In the genomic region with DNA sequence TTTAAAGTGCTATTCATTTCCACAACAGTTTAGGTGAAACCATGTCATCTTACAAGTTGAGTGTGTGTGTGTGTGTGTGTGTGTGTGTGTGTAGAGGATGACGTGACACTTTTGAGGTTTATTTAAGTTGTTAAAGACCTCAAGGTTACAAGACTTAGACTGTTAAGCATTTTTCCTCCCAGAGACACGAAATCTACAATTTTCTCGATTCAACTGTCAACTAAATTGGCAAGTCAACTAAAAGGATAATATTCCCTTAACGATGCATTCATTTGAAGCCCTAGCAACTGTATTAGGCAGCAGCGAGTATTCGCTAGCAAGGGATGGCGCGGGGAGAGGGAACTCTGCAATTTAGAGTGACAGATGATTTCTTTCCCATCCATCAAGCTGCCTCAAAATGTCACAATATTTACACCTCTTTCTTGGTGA, we compare ENCODE assay signal across 10 cellular contexts. TPM values are rescaled to one million over a fixed set of nuclear protein-coding genes. Genes with fewer than 3 reads are reported as not detected.
A peak's percentile ranks its signal among the peaks of the same experiment; 100 is the strongest.
DNase-seq lines count a peak whose midpoint lies in the region; ATAC-seq and TF ChIP-seq lines count a peak whose summit lies in the region.
"Had no signal": no experiment of that assay in that cellular context is flagged by ENCODE, and none has a peak within 500 bp of the region (broad histone marks: within the 10 kb centered on the region; RNA-seq: fewer than 3 reads in every experiment).

No MANE protein-coding gene starts in this region.

- H3K36me3 Mint-ChIP-seq in HFFc6 (ENCODE audit: low read depth) (no peaks in the 10 kb centered on the region), MCF 10A (ENCODE audit: insufficient read depth, unreplicated experiment) (no peaks in the 10 kb centered on the region)

- no peak for TF ChIP-seq CTCF in AG04450 (IDR thresholded peaks at IDR 0.05; ENCODE audit: low read depth, low read length)
- TF ChIP-seq CTCF in HFFc6 (IDR thresholded peaks at IDR 0.05), result no peak
- no peak for TF ChIP-seq CTCF in MCF 10A (IDR thresholded peaks at IDR 0.05; ENCODE audit: unreplicated experiment)

- peak overlapping the region; percentile 84 for H3K4me3 ChIP-seq in AG04450 (ENCODE audit: low read depth, low read length)

- CTCF ChIA-PET in AG04450 (lab: Charles Lee) (interaction anchor here (0.6 to 5.2 kb wide), 9 partner anchors 12 to 976 kb away, joined by 3 to 54 read pairs (median 4); partner anchors contain the start of gene BDNF), MCF 10A (lab: Yijun Ruan, JAX) (interaction anchor here (0.6 to 5.9 kb wide), 15 partner anchors 9 to 1443 kb away, joined by 3 to 90 read pairs (median 5); partner anchors contain the start of genes BDNF, KIF18A and METTL15)

- BruUV-seq in MCF 10A (replicated peaks; lab: Mats Ljungman, UMichigan), result no TSS peak

- peak overlapping the region; percentile 97 for H3K27ac Mint-ChIP-seq in HFFc6
- peak overlapping the region; percentile 89 for H3K27ac Mint-ChIP-seq in MCF 10A (ENCODE audit: low read depth, unreplicated experiment)
- H3K27ac Mint-ChIP-seq: activated T-helper 1 cell treated with anti-CD3 and anti-CD28 coated beads, Interleukin-12 subunit alpha, Interleukin-12 subunit beta, Interleukin-2, Interleukin-4 antibody, amounts not matched to agents 30 ng/mL and 10 ng/mL and 1 ng/mL, durations not matched to agents 14 hours and 24 hours and 36 hours had no signal

- H3K27me3 Mint-ChIP-seq in HFFc6 (ENCODE audit: insufficient read depth), result no peaks in the 10 kb centered on the region; the same call in 1 of the 2 replicates
- peaks cover 3% of the 10 kb centered on the region for H3K27me3 Mint-ChIP-seq in MCF 10A (ENCODE audit: insufficient read depth, unreplicated experiment)

- H3K4me1 Mint-ChIP-seq in HFFc6 (ENCODE audit: low read depth) (peaks cover 67% of the 10 kb centered on the region), MCF 10A (ENCODE audit: insufficient read depth, unreplicated experiment) (peaks cover 14% of the 10 kb centered on the region)

- H3K9me3 Mint-ChIP-seq in HFFc6 (no peaks in the 10 kb centered on the region), MCF 10A (ENCODE audit: unreplicated experiment) (no peaks in the 10 kb centered on the region)

- peak overlapping the region; percentile 62 for H3K27ac ChIP-seq in AG04450 (ENCODE audit: low read depth, low read length)

- H3K4me3 Mint-ChIP-seq in HFFc6 (peak overlapping the region; percentile 96), MCF 10A (ENCODE audit: unreplicated experiment) (peak overlapping the region; percentile 81)
- H3K4me3 Mint-ChIP-seq: activated T-helper 1 cell treated with anti-CD3 and anti-CD28 coated beads, Interleukin-12 subunit alpha, Interleukin-12 subunit beta, Interleukin-2, Interleukin-4 antibody, amounts not matched to agents 30 ng/mL and 10 ng/mL and 1 ng/mL, durations not matched to agents 14 hours and 24 hours and 36 hours had no signal

- no peaks in the 10 kb centered on the region for H3K27me3 ChIP-seq in AG04450 (ENCODE audit: control insufficient read depth, insufficient read depth, low read length)

- no peak for ATAC-seq in GM21515 (IDR thresholded peaks at IDR 0.05; ENCODE audit: unreplicated experiment)
- no peak for ATAC-seq in HG02885 (IDR thresholded peaks at IDR 0.05; ENCODE audit: poor library complexity, unreplicated experiment)

- POLR2A ChIA-PET in AG04450 (lab: Yijun Ruan, JAX), result interaction anchor here (1.6 to 3.5 kb wide), 5 partner anchors 11 to 390 kb away, joined by 5 to 26 read pairs (median 12); partner anchors contain the start of genes BDNF, KIF18A and METTL15
- POLR2A ChIA-PET in MCF 10A (lab: Yijun Ruan, JAX), result interaction anchor here (0.6 to 5.2 kb wide), 12 partner anchors 8 to 1658 kb away, joined by 3 to 73 read pairs (median 3); partner anchors contain the start of genes BDNF, KIF18A and METTL15

- no peaks in the 10 kb centered on the region for H3K9me3 ChIP-seq in AG04450 (ENCODE audit: control insufficient read depth, insufficient read depth, low read length)

- DNase-seq in AG04450 (ENCODE audit: low read depth, low spot score), result no peak
- DNase-seq in HFFc6, result no peak
- DNase-seq in MCF 10A (ENCODE audit: unreplicated experiment), result no peak
- DNase-seq in kidney tubule cell (ENCODE audit: low spot score), result peak; percentile 15
- no peak for DNase-seq in SW 1271 (lab: John Stamatoyannopoulos, UW)
- no peak for DNase-seq in activated naive CD4-positive, alpha-beta T cell treated with Interleukin-2 at 50 U/mL for 16 hours
- DNase-seq: DND-41 had no signal

- intact Hi-C loops in MCF 10A (cut with micrococcal nuclease), result loop anchor here (1.0 to 10.0 kb wide), 6 partner anchors 117 to 1439 kb away; partner anchors contain the start of genes KIF18A and METTL15

RNA-seq across cellular contexts. Expression of gene BDNF, which starts 17.6 kb away (rescaled TPM):
- polyA plus RNA-seq in AG04450 (2011; rRNA removed), result 72.0 and 85.6 TPM in 2 replicates
- polyA minus RNA-seq in AG04450 (2011; rRNA and poly(A)+ RNA removed), result 90.8 and 105 TPM in 2 replicates
- 10 to 100 TPM; 62.1 to 92.2 (median 90.0) TPM for total RNA-seq in HFFc6 (2021; fragmentation: NEBNext Ultra II Directional; extraction: Animal tissue kit (Norgen Biotek cat#: 25700))
- 2.8 and 6.3 TPM in 2 replicates for total RNA-seq in MCF 10A (2022)
- total RNA-seq: activated T-helper 1 cell treated with anti-CD3 and anti-CD28 coated beads, Interleukin-12 subunit alpha, Interleukin-12 subunit beta, Interleukin-2, Interleukin-4 antibody, amounts not matched to agents 30 ng/mL and 10 ng/mL and 1 ng/mL, durations not matched to agents 14 hours and 24 hours and 36 hours had no signal
